In the genomic region with DNA sequence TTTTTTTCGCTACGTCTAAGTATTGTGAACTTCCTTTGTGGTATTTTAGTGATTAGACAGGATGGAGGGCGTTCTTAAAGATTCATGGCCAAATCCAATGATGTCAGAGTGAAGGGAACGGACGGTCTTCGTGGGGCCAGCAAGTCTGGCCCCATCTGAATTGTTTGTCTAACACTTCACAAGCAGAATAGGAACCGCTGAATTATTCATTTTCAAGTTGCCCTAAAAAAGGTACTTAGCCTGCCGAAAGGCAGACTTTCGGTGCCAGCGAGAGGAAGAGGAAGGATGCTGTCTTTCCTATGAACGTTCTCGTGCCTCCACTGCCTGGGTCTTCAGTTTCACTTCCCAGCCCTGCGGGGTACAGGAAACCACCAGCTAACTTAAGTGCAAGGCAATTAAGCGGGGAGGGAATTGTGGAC, we compare ENCODE assay signal across 12 cellular contexts.
DNase-seq lines count a peak whose midpoint lies in the region; ATAC-seq and TF ChIP-seq lines count a peak whose summit lies in the region.
"Had no signal": no experiment of that assay in that cellular context is flagged by ENCODE, and none has a peak within 500 bp of the region (broad histone marks: within the 10 kb centered on the region; RNA-seq: fewer than 3 reads in every experiment).

No MANE protein-coding gene starts in this region.

- H3K9me3 ChIP-seq in MM.1S (replicated peaks; ENCODE audit: insufficient read depth, low read length) = no peaks in the 10 kb centered on the region
- no peaks in the 10 kb centered on the region for H3K9me3 ChIP-seq in trophoblast cell (ENCODE audit: insufficient read depth, low read depth, low read length)
- no peaks in the 10 kb centered on the region for H3K9me3 ChIP-seq in thyroid gland
- H3K9me3 ChIP-seq: uterus had no signal

- no CpG with 5 or more reads among the region's 14 CpGs for WGBS in trophoblast cell (ENCODE audit: extremely low coverage, insufficient coverage, insufficient read length)
- 78 to 82% methylated on average over 14 of the region's 14 CpGs for WGBS in thyroid gland, 2 donors

- no peaks in the 10 kb centered on the region for H3K27me3 Mint-ChIP-seq in activated B cell treated with CpG ODN at 0.5 μM for 24 hours

- ATAC-seq in activated B cell treated with CpG ODN at 0.5 μM for 24 hours (ENCODE audit: low read depth) (peak; percentile 81), HG03469 (IDR thresholded peaks at IDR 0.05; ENCODE audit: unreplicated experiment) (no peak)

- H3K79me2 ChIP-seq in MM.1S (ENCODE audit: low read length) (no peaks in the 10 kb centered on the region), trophoblast cell (ENCODE audit: control insufficient read depth, insufficient read depth, low read length, poor library complexity) (no peaks in the 10 kb centered on the region)

- peak overlapping the region; percentile 75 for H3K27ac Mint-ChIP-seq in activated B cell treated with CpG ODN at 0.5 μM for 24 hours
- H3K27ac Mint-ChIP-seq: nephron had no signal

- CTCF ChIA-PET in activated B cell treated with CpG ODN at 0.5 μM for 24 hours (lab: Charles Lee) = interaction anchor here (1.0 kb wide), 1 partner anchor 21 kb away, joined by 3 read pairs; no protein-coding TSS in a partner anchor

- H3K4me3 ChIP-seq in MM.1S (ENCODE audit: low read length) = peak overlapping the region; percentile 1
- H3K4me3 ChIP-seq in trophoblast cell (ENCODE audit: low read depth, low read length) = no peak overlapping the region
- H3K4me3 ChIP-seq in thyroid gland (replicated peaks in 1 of 3) = no peak overlapping the region
- H3K4me3 ChIP-seq: uterus had no signal

- H2BK12ac ChIP-seq in trophoblast cell (ENCODE audit: low read length) = no peak overlapping the region

- H3K4me2 ChIP-seq in MM.1S (ENCODE audit: low read depth, low read length) (peak overlapping the region; percentile 49), trophoblast cell (ENCODE audit: low read length) (no peak overlapping the region)

- H3K27me3 ChIP-seq in MM.1S (replicated peaks; ENCODE audit: insufficient read depth, low read length) = no peaks in the 10 kb centered on the region
- no peaks in the 10 kb centered on the region for H3K27me3 ChIP-seq in trophoblast cell (ENCODE audit: insufficient read depth, low read length)
- no peaks in the 10 kb centered on the region for H3K27me3 ChIP-seq in thyroid gland
- H3K27me3 ChIP-seq: uterus had no signal

- no peak overlapping the region for H2BK5ac ChIP-seq in trophoblast cell (ENCODE audit: low read depth, low read length, poor library complexity)

- no peak for TF ChIP-seq CTCF in MM.1S (IDR thresholded peaks at IDR 0.05; ENCODE audit: low read length)
- TF ChIP-seq CTCF in activated B cell treated with CpG ODN at 0.5 μM for 24 hours (IDR thresholded peaks at IDR 0.05) = no peak
- no peak for TF ChIP-seq CTCF in thyroid gland (IDR thresholded peaks at IDR 0.05)

- H3K9ac ChIP-seq in MM.1S (ENCODE audit: low read length) (no peak overlapping the region; the same call in 1 of the 2 replicates), trophoblast cell (ENCODE audit: low read length) (no peak overlapping the region)

- H4K8ac ChIP-seq in trophoblast cell (ENCODE audit: low read depth, low read length) = no peak overlapping the region

- POLR2A ChIA-PET in activated B cell treated with CpG ODN at 0.5 μM for 24 hours (lab: Charles Lee) = interaction anchor here (0.8 kb wide), 1 partner anchor 74 kb away, joined by 3 read pairs; no protein-coding TSS in a partner anchor

- H3K4me3 Mint-ChIP-seq in activated B cell treated with CpG ODN at 0.5 μM for 24 hours = peak overlapping the region; percentile 62
- H3K4me3 Mint-ChIP-seq: nephron had no signal

- H3K36me3 Mint-ChIP-seq in activated B cell treated with CpG ODN at 0.5 μM for 24 hours (ENCODE audit: low read depth) = peaks cover 9% of the 10 kb centered on the region
- H3K36me3 Mint-ChIP-seq: activated naive CD4-positive, alpha-beta T cell treated with anti-CD3 and anti-CD28 coated beads, Interleukin-2, amount 50 U/mL, for 72 hours had no signal

- peak overlapping the region; percentile 24 for H4K91ac ChIP-seq in trophoblast cell (ENCODE audit: low read depth, low read length)

- H4K20me1 ChIP-seq in MM.1S (ENCODE audit: insufficient read depth, low read length) = no peaks in the 10 kb centered on the region

- no peak overlapping the region for H3K4ac ChIP-seq in trophoblast cell (ENCODE audit: low read depth, low read length)

- no peak overlapping the region for H2AK5ac ChIP-seq in trophoblast cell (ENCODE audit: low read length)

- H3K4me1 Mint-ChIP-seq in activated B cell treated with CpG ODN at 0.5 μM for 24 hours = peaks cover 14% of the 10 kb centered on the region

- intact Hi-C loops in activated B cell treated with CpG ODN at 0.5 μM for 24 hours (cut with micrococcal nuclease) = no loop called here
- intact Hi-C loops in thyroid gland (cut with DNase I) = no loop called here

- DNase-seq in activated CD4-positive, alpha-beta T cell treated with anti-CD3 and anti-CD28 coated beads for 48 hours = peak; percentile 6
- no peak for DNase-seq in activated CD4-positive, alpha-beta T cell treated with anti-CD3 and anti-CD28 coated beads, Interleukin-2, amount 50 U/mL, for 4 hours
- peak; percentile 79 for DNase-seq in MM.1S
- peak; percentile 36 for DNase-seq in activated B cell treated with CpG ODN at 0.5 μM for 24 hours
- DNase-seq in trophoblast cell = no peak
- no peak for DNase-seq in thyroid gland
- no peak for DNase-seq in NK-92 treated with Interleukin-12 subunit alpha and Interleukin-12 subunit beta, amount 100 ng/mL, for 24 hours (lab: John Stamatoyannopoulos, UW)
- DNase-seq: NCI-H1436 treated with DMSO at 0.1 percent for 48 hours, uterus had no signal

- H3K9me2 ChIP-seq in MM.1S (replicated peaks; ENCODE audit: insufficient read depth, low read length) = no peaks in the 10 kb centered on the region

- H3K9me3 Mint-ChIP-seq in activated B cell treated with CpG ODN at 0.5 μM for 24 hours = no peaks in the 10 kb centered on the region
- H3K9me3 Mint-ChIP-seq: activated naive CD4-positive, alpha-beta T cell treated with anti-CD3 and anti-CD28 coated beads, Interleukin-2, amount 50 U/mL, for 72 hours; nephron had no signal

- no peak for TF ChIP-seq POLR2A in thyroid gland (IDR thresholded peaks at IDR 0.05)

- H2BK120ac ChIP-seq in trophoblast cell (ENCODE audit: insufficient read depth, low read length, poor library complexity) = no peak overlapping the region

- H3K14ac ChIP-seq in trophoblast cell (ENCODE audit: low read length) = no peak overlapping the region

- H3K79me1 ChIP-seq in trophoblast cell (ENCODE audit: low read length) = no peaks in the 10 kb centered on the region

- H3K4me1 ChIP-seq in MM.1S (ENCODE audit: low read length) (peaks cover 15% of the 10 kb centered on the region), trophoblast cell (ENCODE audit: control insufficient read depth in 1 of 2, insufficient read depth in 2 of 2, low read length in 2 of 2) (no peaks in the 10 kb centered on the region), thyroid gland (no peaks in the 10 kb centered on the region)
- H3K4me1 ChIP-seq: uterus had no signal

- H3K36me3 ChIP-seq in MM.1S (replicated peaks; ENCODE audit: insufficient read depth, low read length) = no peaks in the 10 kb centered on the region
- peaks cover 0 to 5% of the 10 kb centered on the region in 2 experiments for H3K36me3 ChIP-seq in trophoblast cell (ENCODE audit: control insufficient read depth in 1 of 2, insufficient read depth in 2 of 2, low read length in 2 of 2)
- H3K36me3 ChIP-seq in thyroid gland = no peaks in the 10 kb centered on the region
- H3K36me3 ChIP-seq: uterus had no signal

- H3F3A ChIP-seq in MM.1S (ENCODE audit: insufficient read depth, low read length) = peaks cover 9% of the 10 kb centered on the region

- no peak overlapping the region for H3K23ac ChIP-seq in trophoblast cell (ENCODE audit: low read length)

- H4K12ac ChIP-seq in trophoblast cell (ENCODE audit: low read depth, low read length) = no peak overlapping the region

- H2AFZ ChIP-seq in MM.1S (ENCODE audit: low read length) = no peak overlapping the region
- no peak overlapping the region for H2AFZ ChIP-seq in trophoblast cell (ENCODE audit: insufficient read depth, low read length, poor library complexity)

- H3K27ac ChIP-seq in MM.1S (ENCODE audit: low read length) (peak overlapping the region; percentile 51; the same call in 1 of the 2 replicates), trophoblast cell (ENCODE audit: low read depth, low read length) (no peak overlapping the region), thyroid gland (no peak overlapping the region)
- H3K27ac ChIP-seq: uterus had no signal

- no peak overlapping the region for H3K18ac ChIP-seq in trophoblast cell (ENCODE audit: low read length)

Comparison
In these comparisons a context has a peak if more than half of its experiments do, and no peak if none do; other contexts are left out.
1. DNase-seq: peak in activated CD4-positive, alpha-beta T cell treated with anti-CD3 and anti-CD28 coated beads for 48 hours (single experiment), MM.1S (single experiment) and activated B cell treated with CpG ODN at 0.5 μM for 24 hours (single experiment); none in activated CD4-positive, alpha-beta T cell treated with anti-CD3 and anti-CD28 coated beads, Interleukin-2, amount 50 U/mL, for 4 hours (0 of 2), trophoblast cell (0 of 2), thyroid gland (0 of 2) and NK-92 treated with Interleukin-12 subunit alpha and Interleukin-12 subunit beta, amount 100 ng/mL, for 24 hours (single experiment).